Comparison of ENCODE assay signal across 11 cellular contexts in genomic region chr10:63614371-63614891, GRCh38.
A peak's percentile ranks its signal among the peaks of the same experiment; 100 is the strongest.
DNase-seq lines count a peak whose midpoint lies in the region; ATAC-seq and TF ChIP-seq lines count a peak whose summit lies in the region.
"Had no signal": no experiment of that assay in that cellular context is flagged by ENCODE, and none has a peak within 500 bp of the region (broad histone marks: within the 10 kb centered on the region; RNA-seq: fewer than 3 reads in every experiment).

No MANE protein-coding gene starts in this region.

- TF ChIP-seq POLR2A in GM18505 (IDR thresholded peaks at IDR 0.05; ENCODE audit: borderline replicate concordance, extremely low read depth, insufficient read depth, insufficient read length) = no peak

- TF ChIP-seq CTCF in fibroblast of lung (conservative IDR thresholded peaks at IDR 0.05 in 1 of 2, IDR thresholded peaks at IDR 0.05 in 1 of 2; ENCODE audit: low read depth in 1 of 2, low read length in 2 of 2) = no peak
- no peak for TF ChIP-seq CTCF in osteocyte (IDR thresholded peaks at IDR 0.05)

- H3K9me3 Mint-ChIP-seq in osteocyte (ENCODE audit: unreplicated experiment) = no peaks in the 10 kb centered on the region
- H3K9me3 Mint-ChIP-seq: activated naive CD8-positive, alpha-beta T cell treated with anti-CD3 and anti-CD28 coated beads, Interleukin-2, amount 10 ng/mL, durations not matched to agents 7 days and 5 days had no signal

- no peaks in the 10 kb centered on the region for H3K27me3 Mint-ChIP-seq in osteocyte (ENCODE audit: unreplicated experiment)
- H3K27me3 Mint-ChIP-seq: activated naive CD8-positive, alpha-beta T cell treated with anti-CD3 and anti-CD28 coated beads, Interleukin-2, amount 10 ng/mL, durations not matched to agents 7 days and 5 days had no signal

- H3K36me3 Mint-ChIP-seq in osteocyte (ENCODE audit: unreplicated experiment) = peaks cover 22% of the 10 kb centered on the region

- H3K36me3 ChIP-seq in fibroblast of lung (ENCODE audit: control insufficient read depth, insufficient read depth, low read length) = no peaks in the 10 kb centered on the region

- peak overlapping the region; percentile 27 for H3K27ac Mint-ChIP-seq in osteocyte (ENCODE audit: unreplicated experiment)
- H3K27ac Mint-ChIP-seq: activated naive CD8-positive, alpha-beta T cell treated with anti-CD3 and anti-CD28 coated beads, Interleukin-2, amount 10 ng/mL, durations not matched to agents 7 days and 5 days had no signal

- DNase-seq in GM03348 (ENCODE audit: low spot score) (peak; percentile 63), NCI-H69 (lab: John Stamatoyannopoulos, UW) (peak; percentile 49), fibroblast of lung (ENCODE audit: low read depth in 2 of 2) (peak; percentile 34 to 68), osteocyte (ENCODE audit: extremely low spot score, unreplicated experiment) (no peak)
- no peak for DNase-seq in activated CD4-positive, CD25-positive, alpha-beta regulatory T cell (lab: John Stamatoyannopoulos, UW)
- DNase-seq: activated naive CD8-positive, alpha-beta T cell treated with anti-CD3 and anti-CD28 coated beads, Interleukin-2, amount 10 ng/mL, durations not matched to agents 7 days and 5 days; effector CD8-positive, alpha-beta T cell; MM.1S had no signal

- H3K4me1 Mint-ChIP-seq in osteocyte (ENCODE audit: unreplicated experiment) = peaks cover 18% of the 10 kb centered on the region
- H3K4me1 Mint-ChIP-seq: activated naive CD8-positive, alpha-beta T cell treated with anti-CD3 and anti-CD28 coated beads, Interleukin-2, amount 10 ng/mL, durations not matched to agents 7 days and 5 days had no signal

- H3K4me3 Mint-ChIP-seq in osteocyte (ENCODE audit: unreplicated experiment) = no peak overlapping the region
- H3K4me3 Mint-ChIP-seq: activated naive CD8-positive, alpha-beta T cell treated with anti-CD3 and anti-CD28 coated beads, Interleukin-2, amount 10 ng/mL, durations not matched to agents 7 days and 5 days had no signal

- no peaks in the 10 kb centered on the region for H4K20me1 ChIP-seq in fibroblast of lung (ENCODE audit: control insufficient read depth, extremely low read depth, insufficient read depth, low read length)

- no peaks in the 10 kb centered on the region for H3K9me3 ChIP-seq in fibroblast of lung (ENCODE audit: control insufficient read depth, insufficient read depth, low read depth, low read length)

- no peak overlapping the region for H3K4me2 ChIP-seq in fibroblast of lung (ENCODE audit: extremely low read depth, insufficient read depth, low read length)

- no peaks in the 10 kb centered on the region for H3K27me3 ChIP-seq in fibroblast of lung (ENCODE audit: control insufficient read depth, insufficient read depth, low read length)

- H3K4me3 ChIP-seq in fibroblast of lung (replicated peaks in 1 of 4; ENCODE audit: control extremely low read depth in 1 of 4, insufficient read depth in 1 of 4, low read depth in 3 of 4, low read length in 4 of 4) = no peak overlapping the region

- ATAC-seq in HG02678 (IDR thresholded peaks at IDR 0.05; ENCODE audit: unreplicated experiment) (no peak), GM18505 (IDR thresholded peaks at IDR 0.05; ENCODE audit: unreplicated experiment) (no peak)

- H2AFZ ChIP-seq in fibroblast of lung (ENCODE audit: low read length) = no peak overlapping the region

- H3K4me1 ChIP-seq in fibroblast of lung (ENCODE audit: control insufficient read depth, extremely low read depth, insufficient read depth, low read length) = peaks cover 8% of the 10 kb centered on the region

- no peaks in the 10 kb centered on the region for H3K79me2 ChIP-seq in fibroblast of lung (ENCODE audit: control insufficient read depth, insufficient read depth, low read length)

- H3K9ac ChIP-seq in fibroblast of lung (ENCODE audit: insufficient read depth, low read length) = no peak overlapping the region

- H3K27ac ChIP-seq in fibroblast of lung (ENCODE audit: insufficient read depth, low read length) = no peak overlapping the region
- H3K27ac ChIP-seq: HL-60 had no signal

Comparison
In these comparisons a context has a peak if more than half of its experiments do, and no peak if none do; other contexts are left out.
1. DNase-seq: peak in GM03348 (single experiment), NCI-H69 (single experiment) and fibroblast of lung (2 of 2); none in osteocyte (single experiment) and activated CD4-positive, CD25-positive, alpha-beta regulatory T cell (0 of 4).